ENCODE assay signal across 8 cellular contexts in genomic region chr6:159863341-159863740, GRCh38. TPM values are rescaled to one million over a fixed set of nuclear protein-coding genes. Genes with fewer than 3 reads are reported as not detected.
A peak's percentile ranks its signal among the peaks of the same experiment; 100 is the strongest.
DNase-seq lines count a peak whose midpoint lies in the region; ATAC-seq, FAIRE-seq and TF ChIP-seq lines count a peak whose summit lies in the region.
"Not testable (repeated sequence)": the region's sequence is repeated elsewhere in the genome, so short reads cannot be mapped to it uniquely, and the experiment has no call there.

No MANE protein-coding gene starts in this region.

- not testable (repeated sequence) for H3K27ac Mint-ChIP-seq in activated naive CD8-positive, alpha-beta T cell treated with anti-CD3 and anti-CD28 coated beads, Interleukin-2, amount 50 U/mL, for 24 hours

- H3K36me3 Mint-ChIP-seq in activated naive CD8-positive, alpha-beta T cell treated with anti-CD3 and anti-CD28 coated beads, Interleukin-2, amount 50 U/mL, for 24 hours (ENCODE audit: low read depth), result not testable (repeated sequence)

- not testable (repeated sequence) for H3K4me1 ChIP-seq in mucosa of descending colon (ENCODE audit: low read depth)

- TF ChIP-seq CTCF in D721Med (IDR thresholded peaks at IDR 0.05; ENCODE audit: insufficient read depth, missing control alignments) (peak; percentile 78), foreskin fibroblast (IDR thresholded peaks at IDR 0.05; ENCODE audit: low read depth, low read length) (peak; percentile 40)
- TF ChIP-seq CTCF in mucosa of descending colon (IDR thresholded peaks at IDR 0.05), result not testable (repeated sequence)

- not testable (repeated sequence) for H3K9me3 Mint-ChIP-seq in activated naive CD8-positive, alpha-beta T cell treated with anti-CD3 and anti-CD28 coated beads, Interleukin-2, amount 50 U/mL, for 24 hours

- H3K9me3 ChIP-seq in mucosa of descending colon, result not testable (repeated sequence)

- not testable (repeated sequence) for DNase-seq in D721Med (ENCODE audit: insufficient read length, low spot score)
- DNase-seq in H4 (ENCODE audit: low spot score) (peak; percentile 24), NCI-H1417 treated with DMSO at 0.1 percent for 48 hours (lab: John Stamatoyannopoulos, UW) (peak; percentile 10), RCC 7860 (ENCODE audit: low spot score) (peak; percentile 49), foreskin fibroblast (peak; percentile 46 to 84), mucosa of descending colon (peak in 1 of 3 donors; percentile 79), stromal cell of bone marrow (ENCODE audit: low read depth) (peak; percentile 49)
- DNase-seq in activated naive CD8-positive, alpha-beta T cell treated with anti-CD3 and anti-CD28 coated beads, Interleukin-2, amount 50 U/mL, for 24 hours, result peak; percentile 22

- peak; percentile 72 for ATAC-seq in activated naive CD8-positive, alpha-beta T cell treated with anti-CD3 and anti-CD28 coated beads, Interleukin-2, amount 50 U/mL, for 24 hours
- ATAC-seq in mucosa of descending colon, result peak; percentile 54

- H3K36me3 ChIP-seq in mucosa of descending colon (ENCODE audit: low read depth), result not testable (repeated sequence)

- H3K4me3 ChIP-seq in foreskin fibroblast (ENCODE audit: low read depth in 1 of 2, low read length in 2 of 2); mucosa of descending colon: not testable (repeated sequence)

- peaks cover 15% of the 10 kb centered on the region for H3K4me1 Mint-ChIP-seq in activated naive CD8-positive, alpha-beta T cell treated with anti-CD3 and anti-CD28 coated beads, Interleukin-2, amount 50 U/mL, for 24 hours

- H3K27me3 Mint-ChIP-seq in activated naive CD8-positive, alpha-beta T cell treated with anti-CD3 and anti-CD28 coated beads, Interleukin-2, amount 50 U/mL, for 24 hours, result not testable (repeated sequence)

- intact Hi-C loops in mucosa of descending colon (cut with DNase I, micrococcal nuclease), result loop anchor here in 1 of 2 donors (10.0 kb wide), 1 partner anchor 591 kb away; no protein-coding TSS in a partner anchor

- not testable (repeated sequence) for H3K4me3 Mint-ChIP-seq in activated naive CD8-positive, alpha-beta T cell treated with anti-CD3 and anti-CD28 coated beads, Interleukin-2, amount 50 U/mL, for 24 hours

- not testable (repeated sequence) for FAIRE-seq in D721Med (lab: Jason Lieb, UNC)
- FAIRE-seq in RCC 7860 (lab: Jason Lieb, UNC), result peak; percentile 70

RNA-seq across cellular contexts. Expression of gene MAS1, which starts 27.4 kb away (rescaled TPM):
- not detected in 2 replicates for total RNA-seq in H4 (2014; rRNA removed; shearing (Covaris generic))
- not detected for total RNA-seq in mucosa of descending colon
